In the genomic region with DNA sequence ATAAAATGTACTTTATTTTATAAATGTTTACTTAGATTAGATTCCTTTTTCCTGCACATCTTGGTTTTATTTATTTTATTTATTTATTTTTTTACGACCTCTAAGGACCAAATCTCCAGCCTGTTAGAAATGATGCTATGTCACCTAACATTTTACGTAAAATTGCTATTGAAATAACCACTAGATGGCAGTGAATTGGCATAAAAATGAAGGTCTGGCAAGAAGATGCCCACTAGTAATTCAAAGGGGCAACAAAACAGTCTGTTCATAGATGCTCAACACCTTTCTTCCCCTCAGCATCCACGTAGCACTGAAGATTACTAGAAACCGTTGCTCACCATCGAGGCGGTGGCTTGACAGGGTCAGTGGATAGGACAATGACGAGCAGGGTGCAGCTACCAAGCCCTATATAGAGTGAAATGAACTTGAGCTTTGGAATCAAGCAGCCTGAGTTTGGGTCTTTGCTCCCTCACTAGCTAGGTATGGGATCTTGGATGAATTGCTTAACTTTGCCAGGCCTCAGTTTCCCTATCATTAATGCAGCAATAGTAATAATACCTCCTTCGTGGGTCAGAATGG, we compare ENCODE assay signal across 8 cellular contexts.
DNase-seq lines count a peak whose midpoint lies in the region; FAIRE-seq and TF ChIP-seq lines count a peak whose summit lies in the region.

No MANE protein-coding gene starts in this region.

- H3K9me3 ChIP-seq in neural cell (ENCODE audit: low read length): no peaks in the 10 kb centered on the region

- H3K36me3 ChIP-seq in neural cell (ENCODE audit: insufficient read depth, low read length): no peaks in the 10 kb centered on the region

- no peak for TF ChIP-seq EP300 in neural cell (conservative IDR thresholded peaks at IDR 0.05; ENCODE audit: poor library complexity, severe bottlenecking)

- intact Hi-C loops in dorsolateral prefrontal cortex (cut with DNase I) (loop anchor here (2.0 to 5.0 kb wide), 2 partner anchors 343 to 344 kb away; no protein-coding TSS in a partner anchor), posterior cingulate gyrus (cut with DNase I) (loop anchor here (2.0 to 5.0 kb wide), 2 partner anchors 343 to 666 kb away; no protein-coding TSS in a partner anchor), posterior vena cava (cut with DNase I) (loop anchor here (2.0 to 10.0 kb wide), 3 partner anchors 191 to 341 kb away; no protein-coding TSS in a partner anchor)

- H3K27ac ChIP-seq in dorsolateral prefrontal cortex: no peak overlapping the region
- no peak overlapping the region for H3K27ac ChIP-seq in neural cell (ENCODE audit: low read length)

- peak; percentile 80 for FAIRE-seq in A204.1 (lab: Jason Lieb, UNC)

- DNase-seq in GM13977 (ENCODE audit: low spot score): peak; percentile 22
- peak; percentile 68 for DNase-seq in NCI-H748 treated with DMSO at 0.1 percent for 48 hours (lab: John Stamatoyannopoulos, UW)
- DNase-seq in dorsolateral prefrontal cortex: no peak
- no peak for DNase-seq in posterior cingulate gyrus
- no peak for DNase-seq in activated CD8-positive, alpha-beta memory T cell treated with anti-CD3 and anti-CD28 coated beads for 24 hours
- DNase-seq in posterior vena cava (ENCODE audit: low spot score): no peak

- H3F3A ChIP-seq in neural cell (ENCODE audit: insufficient read depth, low read length, poor library complexity, severe bottlenecking): no peaks in the 10 kb centered on the region

- H3K9me2 ChIP-seq in neural cell (ENCODE audit: insufficient read depth, low read length): no peaks in the 10 kb centered on the region

- peak; percentile 85 for TF ChIP-seq RAD21 in neural cell (conservative IDR thresholded peaks at IDR 0.05)

- no peak overlapping the region for H3K4me2 ChIP-seq in neural cell (ENCODE audit: low read length)

- TF ChIP-seq CTCF in GM13977 (IDR thresholded peaks at IDR 0.05; ENCODE audit: extremely low read depth, insufficient read depth, missing control alignments) (peak; percentile 55), dorsolateral prefrontal cortex (IDR thresholded peaks at IDR 0.05 in 54 of 56, conservative IDR thresholded peaks at IDR 0.05 in 2 of 56; ENCODE audit: low read depth in 1 of 56, partially characterized antibody in 56 of 56) (peak; percentile 48 to 83 (median 67)), neural cell (IDR thresholded peaks at IDR 0.05; ENCODE audit: poor library complexity, severe bottlenecking) (peak; percentile 81)

- no peak overlapping the region for H2AFZ ChIP-seq in neural cell (ENCODE audit: low read depth, low read length)

- no peak overlapping the region for H3K4me3 ChIP-seq in dorsolateral prefrontal cortex
- H3K4me3 ChIP-seq in neural cell (ENCODE audit: low read length): no peak overlapping the region

- H3K9ac ChIP-seq in neural cell (ENCODE audit: low read length): no peak overlapping the region

- no peaks in the 10 kb centered on the region for H4K20me1 ChIP-seq in neural cell (ENCODE audit: insufficient read depth)

- no peaks in the 10 kb centered on the region for H3K79me2 ChIP-seq in neural cell (replicated peaks; ENCODE audit: insufficient read depth, low read length)

- peaks cover 0 to 3% (median 0%) of the 10 kb centered on the region in 45 donors for H3K27me3 ChIP-seq in dorsolateral prefrontal cortex
- H3K27me3 ChIP-seq in neural cell (ENCODE audit: insufficient read depth, low read depth, low read length): no peaks in the 10 kb centered on the region

- in situ Hi-C loops in GM13977 (cut with MboI; ENCODE audit: low pct_unique_long_range_greater_than_20kb, low sequenced_read_pairs, unreplicated experiment): no loop called here

TF ChIP-seq in neural cell, 6 proteins besides CTCF, POLR2A, EP300 and RAD21:
- no peak for TF ChIP-seq EZH2 (IDR thresholded peaks at IDR 0.05; ENCODE audit: borderline replicate concordance, insufficient read depth, low read length, poor library complexity, severe bottlenecking)
- peak; percentile 92 for TF ChIP-seq SMC3 (conservative IDR thresholded peaks at IDR 0.05; ENCODE audit: poor library complexity)
TF ChIP-seq in neural cell: peak in this region for 1.

Comparison
In these comparisons a context has a peak if more than half of its experiments do, and no peak if none do; other contexts are left out.
1. DNase-seq: peak in GM13977 (single experiment) and NCI-H748 treated with DMSO at 0.1 percent for 48 hours (single experiment); none in dorsolateral prefrontal cortex (0 of 10), posterior cingulate gyrus (0 of 10), activated CD8-positive, alpha-beta memory T cell treated with anti-CD3 and anti-CD28 coated beads for 24 hours (single experiment) and posterior vena cava (single experiment).
2. Peak in every context shown above with its lines, with median percentiles within 50 percentile points of each other: CTCF ChIP-seq.